ENCODE assay signal across 12 cellular contexts in genomic region chr2:111054791-111055627, GRCh38.
DNase-seq lines count a peak whose midpoint lies in the region; ATAC-seq and TF ChIP-seq lines count a peak whose summit lies in the region.
"Had no signal": no experiment of that assay in that cellular context is flagged by ENCODE, and none has a peak within 500 bp of the region (broad histone marks: within the 10 kb centered on the region; RNA-seq: fewer than 3 reads in every experiment).

No MANE protein-coding gene starts in this region.

- peaks cover 1 to 6% of the 10 kb centered on the region in 2 donors for H3K36me3 Mint-ChIP-seq in activated naive CD4-positive, alpha-beta T cell treated with anti-CD3 and anti-CD28 coated beads, Interleukin-2, amount 50 U/mL, for 72 hours
- H3K36me3 Mint-ChIP-seq in stimulated activated effector memory CD8-positive, alpha-beta T cell treated with anti-CD3 and anti-CD28 coated beads, Interleukin-12 subunit alpha, Interleukin-12 subunit beta, amount 100 ng/mL, for 72 hours = peaks cover 2% of the 10 kb centered on the region
- H3K36me3 Mint-ChIP-seq: CD4-positive, CD25-positive, alpha-beta regulatory T cell; type B pancreatic cell had no signal

- H3K9me3 ChIP-seq in MM.1S (replicated peaks; ENCODE audit: insufficient read depth, low read length) = no peaks in the 10 kb centered on the region

- no peaks in the 10 kb centered on the region for H3K36me3 ChIP-seq in MM.1S (replicated peaks; ENCODE audit: insufficient read depth, low read length)

- no peak overlapping the region for H3K27ac ChIP-seq in MM.1S (ENCODE audit: low read length)

- H3K4me3 Mint-ChIP-seq in stimulated activated effector memory CD8-positive, alpha-beta T cell treated with anti-CD3 and anti-CD28 coated beads, Interleukin-12 subunit alpha, Interleukin-12 subunit beta, amount 100 ng/mL, for 72 hours = no peak overlapping the region
- H3K4me3 Mint-ChIP-seq: CD4-positive, CD25-positive, alpha-beta regulatory T cell; type B pancreatic cell had no signal

- no peak overlapping the region for H2AFZ ChIP-seq in MM.1S (ENCODE audit: low read length)

- H3K79me2 ChIP-seq in MM.1S (ENCODE audit: low read length) = no peaks in the 10 kb centered on the region

- peaks cover 0 to 1% of the 10 kb centered on the region in 2 donors for H3K9me3 Mint-ChIP-seq in activated naive CD4-positive, alpha-beta T cell treated with anti-CD3 and anti-CD28 coated beads, Interleukin-2, amount 50 U/mL, for 72 hours
- peaks cover 4% of the 10 kb centered on the region for H3K9me3 Mint-ChIP-seq in stimulated activated effector memory CD8-positive, alpha-beta T cell treated with anti-CD3 and anti-CD28 coated beads, Interleukin-12 subunit alpha, Interleukin-12 subunit beta, amount 100 ng/mL, for 72 hours
- H3K9me3 Mint-ChIP-seq: type B pancreatic cell had no signal

- DNase-seq in activated CD4-positive, alpha-beta T cell treated with anti-CD3 and anti-CD28 coated beads, Interleukin-2, amount 50 U/mL, for 48 hours = peak; percentile 67 to 74
- no peak for DNase-seq in activated CD4-positive, alpha-beta T cell treated with anti-CD3 and anti-CD28 coated beads, Interleukin-2, amount 50 U/mL, for 4 hours
- DNase-seq in activated naive CD4-positive, alpha-beta T cell treated with anti-CD3 and anti-CD28 coated beads, Interleukin-2, amount 50 U/mL, for 72 hours (ENCODE audit: low spot score in 2 of 2) = peak; percentile 46 to 71
- peak in 1 of 2 donors; percentile 25 for DNase-seq in stimulated activated effector memory CD8-positive, alpha-beta T cell treated with anti-CD3 and anti-CD28 coated beads, Interleukin-12 subunit alpha, Interleukin-12 subunit beta, amount 100 ng/mL, for 72 hours (ENCODE audit: low spot score in 2 of 2)
- DNase-seq in amygdala (lab: John Stamatoyannopoulos, UW) (no peak), MM.1S (no peak), NOMO-1 treated with DMSO at 0.1 percent for 48 hours (lab: John Stamatoyannopoulos, UW; ENCODE audit: unreplicated experiment) (no peak)
- DNase-seq: anterior cingulate cortex; CD4-positive, CD25-positive, alpha-beta regulatory T cell; mesendoderm had no signal

- no peak for TF ChIP-seq CTCF in MM.1S (IDR thresholded peaks at IDR 0.05; ENCODE audit: low read length)

- no peaks in the 10 kb centered on the region for H3K27me3 ChIP-seq in MM.1S (replicated peaks; ENCODE audit: insufficient read depth, low read length)

- no peaks in the 10 kb centered on the region for H3K9me2 ChIP-seq in MM.1S (replicated peaks; ENCODE audit: insufficient read depth, low read length)

- H3K27ac Mint-ChIP-seq in activated naive CD4-positive, alpha-beta T cell treated with anti-CD3 and anti-CD28 coated beads, Interleukin-2, amount 50 U/mL, for 72 hours = no peak overlapping the region
- peak overlapping the region; percentile 14 for H3K27ac Mint-ChIP-seq in stimulated activated effector memory CD8-positive, alpha-beta T cell treated with anti-CD3 and anti-CD28 coated beads, Interleukin-12 subunit alpha, Interleukin-12 subunit beta, amount 100 ng/mL, for 72 hours
- H3K27ac Mint-ChIP-seq: type B pancreatic cell had no signal

- ATAC-seq in HG02938 (IDR thresholded peaks at IDR 0.05; ENCODE audit: unreplicated experiment) = peak; percentile 58
- peak; percentile 82 to 96 for ATAC-seq in activated naive CD4-positive, alpha-beta T cell treated with anti-CD3 and anti-CD28 coated beads, Interleukin-2, amount 50 U/mL, for 72 hours
- ATAC-seq in stimulated activated effector memory CD8-positive, alpha-beta T cell treated with anti-CD3 and anti-CD28 coated beads, Interleukin-12 subunit alpha, Interleukin-12 subunit beta, amount 100 ng/mL, for 72 hours = peak; percentile 90

- H3F3A ChIP-seq in MM.1S (ENCODE audit: insufficient read depth, low read length) = peaks cover 20% of the 10 kb centered on the region

- H3K4me1 ChIP-seq in MM.1S (ENCODE audit: low read length) = peaks cover 21% of the 10 kb centered on the region

- no peak overlapping the region for H3K9ac ChIP-seq in MM.1S (ENCODE audit: low read length)

- no peak overlapping the region for H3K4me2 ChIP-seq in MM.1S (ENCODE audit: low read depth, low read length)

- no peaks in the 10 kb centered on the region for H4K20me1 ChIP-seq in MM.1S (ENCODE audit: insufficient read depth, low read length)

- H3K4me3 ChIP-seq in MM.1S (ENCODE audit: low read length) = no peak overlapping the region

- peaks cover 39% of the 10 kb centered on the region for H3K4me1 Mint-ChIP-seq in stimulated activated effector memory CD8-positive, alpha-beta T cell treated with anti-CD3 and anti-CD28 coated beads, Interleukin-12 subunit alpha, Interleukin-12 subunit beta, amount 100 ng/mL, for 72 hours

Comparison
In these comparisons a context has a peak if more than half of its experiments do, and no peak if none do; other contexts are left out.
1. DNase-seq: peak in activated CD4-positive, alpha-beta T cell treated with anti-CD3 and anti-CD28 coated beads, Interleukin-2, amount 50 U/mL, for 48 hours (2 of 2) and activated naive CD4-positive, alpha-beta T cell treated with anti-CD3 and anti-CD28 coated beads, Interleukin-2, amount 50 U/mL, for 72 hours (2 of 2); none in activated CD4-positive, alpha-beta T cell treated with anti-CD3 and anti-CD28 coated beads, Interleukin-2, amount 50 U/mL, for 4 hours (0 of 2), amygdala (0 of 56), MM.1S (single experiment) and NOMO-1 treated with DMSO at 0.1 percent for 48 hours (single experiment).
2. Peak in every context shown above with its lines, with median percentiles within 50 percentile points of each other: ATAC-seq.